19 cellular contexts compared by ENCODE assay signal in genomic region chr18:681985-682384, GRCh38. TPM values are rescaled to one million over a fixed set of nuclear protein-coding genes. Genes with fewer than 3 reads are reported as not detected.
A peak's percentile ranks its signal among the peaks of the same experiment; 100 is the strongest.
DNase-seq lines count a peak whose midpoint lies in the region; ATAC-seq and TF ChIP-seq lines count a peak whose summit lies in the region.
"Had no signal": no experiment of that assay in that cellular context is flagged by ENCODE, and none has a peak within 500 bp of the region (broad histone marks: within the 10 kb centered on the region; RNA-seq: fewer than 3 reads in every experiment).

No MANE protein-coding gene starts in this region.

- H3K4me2 ChIP-seq in BLaER1 treated with 17β-estradiol and CSF1 and Interleukin-3, amounts not matched to agents 10 nM and 100 nM = peak overlapping the region in 9 of 11 experiments; percentile 1 to 55 (median 41); a peak in 15 of 22 replicates

- no peak overlapping the region; a peak in 2 of 22 replicates for H3K9ac ChIP-seq in BLaER1 treated with 17β-estradiol and CSF1 and Interleukin-3, amounts not matched to agents 10 nM and 100 nM

- H3K27ac Mint-ChIP-seq in activated CD8-positive, alpha-beta T cell treated with anti-CD3 and anti-CD28 coated beads, Interleukin-2, amount 10 ng/mL, durations not matched to agents 7 days and 5 days = peak overlapping the region; percentile 97
- H3K27ac Mint-ChIP-seq in immature natural killer cell = peak overlapping the region; percentile 48 to 80 (median 62)
- H3K27ac Mint-ChIP-seq in chondrocyte (ENCODE audit: unreplicated experiment) = no peak overlapping the region

- H3K4me3 ChIP-seq in BLaER1 treated with 17β-estradiol and CSF1 and Interleukin-3, amounts not matched to agents 10 nM and 100 nM = no peak overlapping the region
- H3K4me3 ChIP-seq: body of pancreas, MG63, ovary had no signal

- TF ChIP-seq CTCF in chondrocyte (IDR thresholded peaks at IDR 0.05) = no peak

- H3K4me3 Mint-ChIP-seq in activated CD8-positive, alpha-beta T cell treated with anti-CD3 and anti-CD28 coated beads, Interleukin-2, amount 10 ng/mL, durations not matched to agents 7 days and 5 days = peak overlapping the region; percentile 47
- H3K4me3 Mint-ChIP-seq in immature natural killer cell (peak overlapping the region in 2 of 5 donors; percentile 26 to 39), chondrocyte (ENCODE audit: unreplicated experiment) (no peak overlapping the region)

- peaks cover 32% of the 10 kb centered on the region for H3K4me1 Mint-ChIP-seq in activated CD8-positive, alpha-beta T cell treated with anti-CD3 and anti-CD28 coated beads, Interleukin-2, amount 10 ng/mL, durations not matched to agents 7 days and 5 days (ENCODE audit: low read depth)
- H3K4me1 Mint-ChIP-seq in immature natural killer cell (peaks cover 10% of the 10 kb centered on the region in 2 donors), chondrocyte (ENCODE audit: low read depth) (no peaks in the 10 kb centered on the region)

- peak; percentile 54 for ATAC-seq in HG02981 (IDR thresholded peaks at IDR 0.05; ENCODE audit: unreplicated experiment)
- peak; percentile 96 for ATAC-seq in activated CD8-positive, alpha-beta T cell treated with anti-CD3 and anti-CD28 coated beads, Interleukin-2, amount 10 ng/mL, durations not matched to agents 7 days and 5 days
- no peak for ATAC-seq in GM18502 (IDR thresholded peaks at IDR 0.05; ENCODE audit: poor library complexity, unreplicated experiment)
- ATAC-seq: body of pancreas had no signal

- no peaks in the 10 kb centered on the region for H3K9me3 Mint-ChIP-seq in activated CD8-positive, alpha-beta T cell treated with anti-CD3 and anti-CD28 coated beads, Interleukin-2, amount 10 ng/mL, durations not matched to agents 7 days and 5 days (ENCODE audit: insufficient read depth)
- no peaks in the 10 kb centered on the region for H3K9me3 Mint-ChIP-seq in immature natural killer cell
- no peaks in the 10 kb centered on the region for H3K9me3 Mint-ChIP-seq in chondrocyte (ENCODE audit: low read depth)

- POLR2A ChIA-PET in activated CD8-positive, alpha-beta T cell treated with anti-CD3 and anti-CD28 coated beads, Interleukin-2, amount 10 ng/mL, durations not matched to agents 7 days and 5 days (lab: Charles Lee) = interaction anchor here (0.6 to 2.9 kb wide), 5 partner anchors 9 to 51 kb away, joined by 3 to 32 read pairs (median 5); partner anchors contain the start of gene TYMS

- peaks cover 0 to 8% (median 0%) of the 10 kb centered on the region in 11 experiments; a peak in 4 of 22 replicates for H4K20me1 ChIP-seq in BLaER1 treated with 17β-estradiol and CSF1 and Interleukin-3, amounts not matched to agents 10 nM and 100 nM

- CTCF ChIA-PET in activated CD8-positive, alpha-beta T cell treated with anti-CD3 and anti-CD28 coated beads, Interleukin-2, amount 10 ng/mL, durations not matched to agents 7 days and 5 days (lab: Charles Lee) = interaction anchor here (1.1 to 3.5 kb wide), 7 partner anchors 10 to 158 kb away, joined by 3 to 28 read pairs (median 5); partner anchors contain the start of gene TYMS

- peak overlapping the region in 7 of 11 experiments; percentile 9 to 57 (median 36); a peak in 10 of 22 replicates for H3K27ac ChIP-seq in BLaER1 treated with 17β-estradiol and CSF1 and Interleukin-3, amounts not matched to agents 10 nM and 100 nM
- H3K27ac ChIP-seq: body of pancreas, ovary had no signal

- H3K9me3 ChIP-seq in BLaER1 treated with 17β-estradiol and CSF1 and Interleukin-3, amounts not matched to agents 10 nM and 100 nM (replicated peaks in 1 of 11) = no peaks in the 10 kb centered on the region
- H3K9me3 ChIP-seq: BE2C, body of pancreas, MG63, ovary had no signal

- in situ Hi-C loops in ACHN (cut with HindIII; ENCODE audit: low pct_ligation_motif_present, low pct_unique_long_range_greater_than_20kb, low sequenced_read_pairs) = no loop called here

- H3K27me3 ChIP-seq in BLaER1 treated with 17β-estradiol and CSF1 and Interleukin-3, amounts not matched to agents 10 nM and 100 nM = no peaks in the 10 kb centered on the region
- H3K27me3 ChIP-seq: BE2C, body of pancreas, MG63, ovary had no signal

- DNase-seq in activated CD8-positive, alpha-beta T cell treated with anti-CD3 and anti-CD28 coated beads, Interleukin-2, amount 10 ng/mL, durations not matched to agents 7 days and 5 days = peak; percentile 87
- DNase-seq in immature natural killer cell = peak; percentile 21 to 34 (median 27)
- no peak for DNase-seq in chondrocyte (ENCODE audit: low spot score)
- DNase-seq in NCI-H1092 treated with DMSO at 0.1 percent for 48 hours (lab: John Stamatoyannopoulos, UW) = no peak
- no peak for DNase-seq in ACHN
- DNase-seq: BE2C; body of pancreas; effector CD4-positive, alpha-beta T cell; foreskin fibroblast; H7; mesenchymal stem cell; MG63; NCI-H2171; OCI-M1; ovary; stimulated activated naive CD4-positive, alpha-beta T cell treated with Interleukin-2 at 50 U/mL for 16 hours had no signal

- H3K36me3 Mint-ChIP-seq in activated CD8-positive, alpha-beta T cell treated with anti-CD3 and anti-CD28 coated beads, Interleukin-2, amount 10 ng/mL, durations not matched to agents 7 days and 5 days (ENCODE audit: low read depth) = peaks cover 78% of the 10 kb centered on the region
- peaks cover 9 to 36% (median 32%) of the 10 kb centered on the region in 3 donors for H3K36me3 Mint-ChIP-seq in immature natural killer cell
- H3K36me3 Mint-ChIP-seq in chondrocyte (ENCODE audit: low read depth) = peaks cover 8% of the 10 kb centered on the region

- no peaks in the 10 kb centered on the region for H3K27me3 Mint-ChIP-seq in activated CD8-positive, alpha-beta T cell treated with anti-CD3 and anti-CD28 coated beads, Interleukin-2, amount 10 ng/mL, durations not matched to agents 7 days and 5 days (ENCODE audit: low read depth)
- H3K27me3 Mint-ChIP-seq in immature natural killer cell (ENCODE audit: low read depth in 3 of 3) (peaks cover 0 to 2% (median 2%) of the 10 kb centered on the region in 3 donors), chondrocyte (ENCODE audit: low read depth) (no peaks in the 10 kb centered on the region)

- H3K36me3 ChIP-seq in BLaER1 treated with 17β-estradiol and CSF1 and Interleukin-3, amounts not matched to agents 10 nM and 100 nM = peaks cover 0 to 42% (median 15%) of the 10 kb centered on the region in 11 experiments; a peak in 16 of 22 replicates
- H3K36me3 ChIP-seq: BE2C, MG63, ovary had no signal

- H3K4me1 ChIP-seq in BLaER1 treated with 17β-estradiol and CSF1 and Interleukin-3, amounts not matched to agents 10 nM and 100 nM = peaks cover 0 to 21% (median 15%) of the 10 kb centered on the region in 10 experiments; a peak in 16 of 20 replicates
- H3K4me1 ChIP-seq: BE2C had no signal

RNA-seq across cellular contexts. Expression of gene TYMS, which starts 24.5 kb away (rescaled TPM):
- 100 to 1,000 TPM; 502 to 505 TPM for total RNA-seq in activated CD8-positive, alpha-beta T cell treated with anti-CD3 and anti-CD28 coated beads, Interleukin-2, amount 10 ng/mL, durations not matched to agents 7 days and 5 days
- 10 to 100 TPM; 12.6 to 16.9 (median 14.5) TPM for polyA plus RNA-seq in immature natural killer cell
- total RNA-seq in chondrocyte = 24.7 to 49.5 TPM (median 25.1 TPM) in 3 replicates

RNA-seq across cellular contexts. Expression of gene ENOSF1, which starts 30.4 kb away (rescaled TPM):
- 10 to 100 TPM; 66.0 to 74.1 TPM for total RNA-seq in activated CD8-positive, alpha-beta T cell treated with anti-CD3 and anti-CD28 coated beads, Interleukin-2, amount 10 ng/mL, durations not matched to agents 7 days and 5 days
- 1 to 10 TPM; 1.9 to 8.0 (median 4.3) TPM for polyA plus RNA-seq in immature natural killer cell
- 15.8 to 25.6 TPM (median 16.7 TPM) in 3 replicates for total RNA-seq in chondrocyte

Comparison
In these comparisons a context has a peak if more than half of its experiments do, and no peak if none do; other contexts are left out.
1. DNase-seq: peak in activated CD8-positive, alpha-beta T cell treated with anti-CD3 and anti-CD28 coated beads, Interleukin-2, amount 10 ng/mL, durations not matched to agents 7 days and 5 days (single experiment) and immature natural killer cell (3 of 3); none in chondrocyte (single experiment), NCI-H1092 treated with DMSO at 0.1 percent for 48 hours (single experiment) and ACHN (single experiment).